In the genomic region with DNA sequence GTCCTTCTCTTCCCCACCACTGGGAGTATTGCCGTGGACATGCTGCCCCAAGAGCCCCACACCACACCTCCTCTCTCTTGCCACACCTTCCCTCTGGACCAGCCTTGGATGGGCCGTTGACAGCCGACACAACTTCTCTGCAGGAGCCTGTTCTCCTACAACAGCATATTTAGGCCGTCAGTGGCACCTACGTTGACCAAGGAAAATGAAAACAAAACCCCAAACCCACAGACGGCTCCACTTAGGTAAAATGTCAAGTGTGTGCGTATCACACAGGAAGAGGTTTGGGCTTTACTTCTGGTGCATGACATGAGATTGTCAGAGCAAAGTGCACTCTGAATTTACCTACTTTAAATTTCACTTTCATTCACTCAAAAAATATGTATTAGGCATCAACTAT, we compare ENCODE assay signal across 19 cellular contexts.
DNase-seq lines count a peak whose midpoint lies in the region; ATAC-seq and TF ChIP-seq lines count a peak whose summit lies in the region.
"Had no signal": no experiment of that assay in that cellular context is flagged by ENCODE, and none has a peak within 500 bp of the region (broad histone marks: within the 10 kb centered on the region; RNA-seq: fewer than 3 reads in every experiment).

No MANE protein-coding gene starts in this region.

- ATAC-seq in activated naive CD8-positive, alpha-beta T cell treated with anti-CD3 and anti-CD28 coated beads, Interleukin-2, amount 10 ng/mL, durations not matched to agents 7 days and 5 days (ENCODE audit: low read depth) = peak; percentile 97
- no peak for ATAC-seq in GM19328 (IDR thresholded peaks at IDR 0.05; ENCODE audit: unreplicated experiment)
- ATAC-seq in esophagus mucosa = no peak

- no peak overlapping the region for H3T11ph ChIP-seq in H9 (ENCODE audit: low read length)

- H3K27me3 Mint-ChIP-seq in activated CD4-positive, alpha-beta T cell treated with anti-CD3 and anti-CD28 coated beads, Interleukin-2, amount 10 ng/mL, durations not matched to agents 24 days and 14 days = no peaks in the 10 kb centered on the region
- H3K27me3 Mint-ChIP-seq in H9 (ENCODE audit: low read depth) (no peaks in the 10 kb centered on the region), CD14-positive monocyte (ENCODE audit: low read depth in 3 of 3) (peaks cover 0 to 9% (median 4%) of the 10 kb centered on the region in 3 donors)
- peaks cover 3% of the 10 kb centered on the region for H3K27me3 Mint-ChIP-seq in activated naive CD8-positive, alpha-beta T cell treated with anti-CD3 and anti-CD28 coated beads, Interleukin-2, amount 10 ng/mL, durations not matched to agents 7 days and 5 days

- H3K79me2 ChIP-seq in H9 (ENCODE audit: insufficient read depth, low read length) (no peaks in the 10 kb centered on the region), trophoblast cell (ENCODE audit: control insufficient read depth, insufficient read depth, low read length, poor library complexity) (no peaks in the 10 kb centered on the region)

- peaks cover 20 to 34% of the 10 kb centered on the region in 2 experiments for H3K36me3 ChIP-seq in trophoblast cell (ENCODE audit: control insufficient read depth in 1 of 2, insufficient read depth in 2 of 2, low read length in 2 of 2)
- H3K36me3 ChIP-seq: neural progenitor cell had no signal

- peaks cover 9% of the 10 kb centered on the region for H3K4me1 Mint-ChIP-seq in activated CD4-positive, alpha-beta T cell treated with anti-CD3 and anti-CD28 coated beads, Interleukin-2, amount 10 ng/mL, durations not matched to agents 24 days and 14 days
- H3K4me1 Mint-ChIP-seq in H9 (no peaks in the 10 kb centered on the region), CD14-positive monocyte (peaks cover 2% of the 10 kb centered on the region)
- peaks cover 27% of the 10 kb centered on the region for H3K4me1 Mint-ChIP-seq in activated naive CD8-positive, alpha-beta T cell treated with anti-CD3 and anti-CD28 coated beads, Interleukin-2, amount 10 ng/mL, durations not matched to agents 7 days and 5 days
- H3K4me1 Mint-ChIP-seq: B cell, neural progenitor cell had no signal

- no peaks in the 10 kb centered on the region for H3K9me3 ChIP-seq in H9 (ENCODE audit: control insufficient read depth, low read depth, low read length)
- H3K9me3 ChIP-seq in trophoblast cell (ENCODE audit: insufficient read depth, low read depth, low read length) = peaks cover 6% of the 10 kb centered on the region
- H3K9me3 ChIP-seq: heart left ventricle had no signal

- H4K5ac ChIP-seq in H9 (ENCODE audit: insufficient read length, low read depth, low read length) = no peak overlapping the region

- H3K4me3 Mint-ChIP-seq in activated CD4-positive, alpha-beta T cell treated with anti-CD3 and anti-CD28 coated beads, Interleukin-2, amount 10 ng/mL, durations not matched to agents 24 days and 14 days = peak overlapping the region; percentile 35
- no peak overlapping the region; a peak in 1 of 5 replicates for H3K4me3 Mint-ChIP-seq in H9
- H3K4me3 Mint-ChIP-seq in activated naive CD8-positive, alpha-beta T cell treated with anti-CD3 and anti-CD28 coated beads, Interleukin-2, amount 10 ng/mL, durations not matched to agents 7 days and 5 days = peak overlapping the region; percentile 66
- H3K4me3 Mint-ChIP-seq in CD14-positive monocyte = no peak overlapping the region
- H3K4me3 Mint-ChIP-seq: B cell, neural progenitor cell had no signal

- peaks cover 4% of the 10 kb centered on the region for H3K36me3 Mint-ChIP-seq in activated CD4-positive, alpha-beta T cell treated with anti-CD3 and anti-CD28 coated beads, Interleukin-2, amount 10 ng/mL, durations not matched to agents 24 days and 14 days (ENCODE audit: low read depth)
- H3K36me3 Mint-ChIP-seq in H9 (ENCODE audit: insufficient read depth in 1 of 3, low read depth in 3 of 3) (peaks cover 5 to 20% (median 19%) of the 10 kb centered on the region in 3 experiments), CD14-positive monocyte (no peaks in the 10 kb centered on the region)
- H3K36me3 Mint-ChIP-seq in activated naive CD8-positive, alpha-beta T cell treated with anti-CD3 and anti-CD28 coated beads, Interleukin-2, amount 10 ng/mL, durations not matched to agents 7 days and 5 days = peaks cover 6% of the 10 kb centered on the region

- no peak for TF ChIP-seq CTCF in H9 (conservative IDR thresholded peaks at IDR 0.05)
- TF ChIP-seq CTCF in CD14-positive monocyte (IDR thresholded peaks at IDR 0.05) = no peak

- no peak overlapping the region for H3K56ac ChIP-seq in H9 (ENCODE audit: insufficient read length, low read depth, low read length)

- H3K4ac ChIP-seq in H9 (ENCODE audit: low read depth, low read length) (no peak overlapping the region), trophoblast cell (ENCODE audit: low read depth, low read length) (no peak overlapping the region)

- H3K23me2 ChIP-seq in H9 (ENCODE audit: insufficient read length, low read depth, low read length, poor library complexity, severe bottlenecking) = no peaks in the 10 kb centered on the region

- no peak overlapping the region for H3K14ac ChIP-seq in H9 (ENCODE audit: insufficient read depth, low read length)
- H3K14ac ChIP-seq in trophoblast cell (ENCODE audit: low read length) = no peak overlapping the region

- H2BK5ac ChIP-seq in H9 (ENCODE audit: insufficient read length, low read length) (no peak overlapping the region), trophoblast cell (ENCODE audit: low read depth, low read length, poor library complexity) (no peak overlapping the region)

- no peak overlapping the region for H2AFZ ChIP-seq in H9 (ENCODE audit: low read length)
- no peak overlapping the region for H2AFZ ChIP-seq in trophoblast cell (ENCODE audit: insufficient read depth, low read length, poor library complexity)
- H2AFZ ChIP-seq: neural progenitor cell had no signal

- no CpG with 5 or more reads among the region's 7 CpGs for WGBS in H9 (ENCODE audit: extremely low coverage, insufficient read length, low lambda C conversion rate)
- no CpG with 5 or more reads among the region's 7 CpGs for WGBS in trophoblast cell (ENCODE audit: extremely low coverage, insufficient coverage, insufficient read length)

- H2BK12ac ChIP-seq in H9 (ENCODE audit: insufficient read length, low read depth, low read length) = no peak overlapping the region
- H2BK12ac ChIP-seq in trophoblast cell (ENCODE audit: low read length) = no peak overlapping the region

- H3K27ac ChIP-seq in H9 (ENCODE audit: insufficient read length, low read depth, low read length) = no peak overlapping the region
- no peak overlapping the region for H3K27ac ChIP-seq in trophoblast cell (ENCODE audit: low read depth, low read length)
- H3K27ac ChIP-seq: coronary artery, heart left ventricle, neural progenitor cell had no signal

- no peak overlapping the region for H4K12ac ChIP-seq in trophoblast cell (ENCODE audit: low read depth, low read length)

- H3K9me3 Mint-ChIP-seq in activated CD4-positive, alpha-beta T cell treated with anti-CD3 and anti-CD28 coated beads, Interleukin-2, amount 10 ng/mL, durations not matched to agents 24 days and 14 days = no peaks in the 10 kb centered on the region
- no peaks in the 10 kb centered on the region for H3K9me3 Mint-ChIP-seq in H9
- peaks cover 6% of the 10 kb centered on the region for H3K9me3 Mint-ChIP-seq in activated naive CD8-positive, alpha-beta T cell treated with anti-CD3 and anti-CD28 coated beads, Interleukin-2, amount 10 ng/mL, durations not matched to agents 7 days and 5 days
- H3K9me3 Mint-ChIP-seq in CD14-positive monocyte = peaks cover 0 to 6% (median 2%) of the 10 kb centered on the region in 7 donors
- H3K9me3 Mint-ChIP-seq: neural progenitor cell had no signal

- peak overlapping the region; percentile 39 for H3K27ac Mint-ChIP-seq in activated CD4-positive, alpha-beta T cell treated with anti-CD3 and anti-CD28 coated beads, Interleukin-2, amount 10 ng/mL, durations not matched to agents 24 days and 14 days
- H3K27ac Mint-ChIP-seq in H9 (peak overlapping the region; percentile 11 to 25 (median 14); a peak in 4 of 7 replicates), CD14-positive monocyte (no peak overlapping the region)
- H3K27ac Mint-ChIP-seq in activated naive CD8-positive, alpha-beta T cell treated with anti-CD3 and anti-CD28 coated beads, Interleukin-2, amount 10 ng/mL, durations not matched to agents 7 days and 5 days = peak overlapping the region; percentile 87
- H3K27ac Mint-ChIP-seq: B cell, neural progenitor cell had no signal

- DNase-seq in activated CD4-positive, alpha-beta T cell treated with anti-CD3 and anti-CD28 coated beads, Interleukin-2, amount 10 ng/mL, durations not matched to agents 24 days and 14 days = peak; percentile 68
- no peak for DNase-seq in activated CD4-positive, alpha-beta T cell treated with anti-CD3 and anti-CD28 coated beads, Interleukin-2, amount 50 U/mL, for 48 hours
- no peak for DNase-seq in H9
- peak; percentile 48 for DNase-seq in activated naive CD8-positive, alpha-beta T cell treated with anti-CD3 and anti-CD28 coated beads, Interleukin-2, amount 10 ng/mL, durations not matched to agents 7 days and 5 days
- no peak for DNase-seq in trophoblast cell
- no peak for DNase-seq in CD14-positive monocyte (ENCODE audit: low spot score)
- DNase-seq: 8988T; activated CD4-positive, CD25-positive, alpha-beta regulatory T cell; heart left ventricle; midbrain; NCI-H1105; stimulated activated CD4-positive, alpha-beta T cell treated with anti-CD3 and anti-CD28 coated beads, Interleukin-4, amount 100 ng/mL, for 1 hour; T-helper 9 cell had no signal

- H3K18ac ChIP-seq in H9 (ENCODE audit: insufficient read length, low read depth, low read length) (no peak overlapping the region), trophoblast cell (ENCODE audit: low read length) (no peak overlapping the region)

- no peaks in the 10 kb centered on the region for H3K79me1 ChIP-seq in H9 (ENCODE audit: insufficient read depth, low read depth, low read length, poor library complexity, severe bottlenecking)
- H3K79me1 ChIP-seq in trophoblast cell (ENCODE audit: low read length) = no peaks in the 10 kb centered on the region

- no peak overlapping the region for H4K8ac ChIP-seq in H9 (replicated peaks; ENCODE audit: insufficient read length, low read depth, low read length)
- peak overlapping the region; percentile 9 for H4K8ac ChIP-seq in trophoblast cell (ENCODE audit: low read depth, low read length)

- no peak overlapping the region for H2BK15ac ChIP-seq in H9 (ENCODE audit: low read depth, low read length)

- H2BK20ac ChIP-seq in H9 (ENCODE audit: low read depth, low read length, poor library complexity, severe bottlenecking) = no peak overlapping the region

- POLR2A ChIA-PET in activated naive CD8-positive, alpha-beta T cell treated with anti-CD3 and anti-CD28 coated beads, Interleukin-2, amount 10 ng/mL, durations not matched to agents 7 days and 5 days (lab: Charles Lee) = no interaction called here

- no peaks in the 10 kb centered on the region for H3K27me3 ChIP-seq in H9 (ENCODE audit: insufficient read depth, low read length)
- H3K27me3 ChIP-seq in trophoblast cell (ENCODE audit: insufficient read depth, low read length) = no peaks in the 10 kb centered on the region
- H3K27me3 ChIP-seq: heart left ventricle, neural progenitor cell had no signal

- H3K4me1 ChIP-seq in H9 (ENCODE audit: insufficient read depth, low read length) = no peaks in the 10 kb centered on the region
- peaks cover 0 to under 1% of the 10 kb centered on the region in 2 experiments for H3K4me1 ChIP-seq in trophoblast cell (ENCODE audit: control insufficient read depth in 1 of 2, insufficient read depth in 2 of 2, low read length in 2 of 2)
- H3K4me1 ChIP-seq: neural progenitor cell had no signal

- no peak overlapping the region for H2AK5ac ChIP-seq in H9 (ENCODE audit: insufficient read length, low read length)
- no peak overlapping the region for H2AK5ac ChIP-seq in trophoblast cell (ENCODE audit: low read length)

- no peak overlapping the region for H3K4me3 ChIP-seq in trophoblast cell (ENCODE audit: low read depth, low read length)
- H3K4me3 ChIP-seq: coronary artery, heart left ventricle, neural progenitor cell, smooth muscle cell had no signal

- H3K23ac ChIP-seq in H9 (ENCODE audit: insufficient read length, low read depth, low read length) = no peak overlapping the region
- H3K23ac ChIP-seq in trophoblast cell (ENCODE audit: low read length) = no peak overlapping the region

- no peaks in the 10 kb centered on the region for H4K20me1 ChIP-seq in H9 (ENCODE audit: control insufficient read depth, insufficient read depth, insufficient read length)

- H3K9ac ChIP-seq in H9 (ENCODE audit: extremely low read depth, insufficient read length, low read length) (no peak overlapping the region), trophoblast cell (ENCODE audit: low read length) (no peak overlapping the region)
- H3K9ac ChIP-seq: neural progenitor cell had no signal

- H4K91ac ChIP-seq in H9 (ENCODE audit: insufficient read length, low read depth, low read length) (no peak overlapping the region), trophoblast cell (ENCODE audit: low read depth, low read length) (peak overlapping the region; percentile 39)

- no peak overlapping the region for H2BK120ac ChIP-seq in H9 (ENCODE audit: low read depth, low read length, poor library complexity, severe bottlenecking)
- no peak overlapping the region for H2BK120ac ChIP-seq in trophoblast cell (ENCODE audit: insufficient read depth, low read length, poor library complexity)

- H3K4me2 ChIP-seq in H9 (ENCODE audit: insufficient read depth, insufficient read length, low read length) = no peak overlapping the region
- no peak overlapping the region for H3K4me2 ChIP-seq in trophoblast cell (ENCODE audit: low read length)
- H3K4me2 ChIP-seq: neural progenitor cell, smooth muscle cell had no signal

- intact Hi-C loops in activated CD4-positive, alpha-beta T cell treated with anti-CD3 and anti-CD28 coated beads, Interleukin-2, amount 10 ng/mL, durations not matched to agents 24 days and 14 days (cut with micrococcal nuclease) = no loop called here
- intact Hi-C loops in CD14-positive monocyte (cut with micrococcal nuclease) = no loop called here

Comparison
In these comparisons a context has a peak if more than half of its experiments do, and no peak if none do; other contexts are left out.
1. DNase-seq: peak in activated CD4-positive, alpha-beta T cell treated with anti-CD3 and anti-CD28 coated beads, Interleukin-2, amount 10 ng/mL, durations not matched to agents 24 days and 14 days (single experiment) and activated naive CD8-positive, alpha-beta T cell treated with anti-CD3 and anti-CD28 coated beads, Interleukin-2, amount 10 ng/mL, durations not matched to agents 7 days and 5 days (single experiment); none in activated CD4-positive, alpha-beta T cell treated with anti-CD3 and anti-CD28 coated beads, Interleukin-2, amount 50 U/mL, for 48 hours (0 of 2), H9 (single experiment), trophoblast cell (0 of 2) and CD14-positive monocyte (single experiment).
2. H3K27ac Mint-ChIP-seq: peak in activated CD4-positive, alpha-beta T cell treated with anti-CD3 and anti-CD28 coated beads, Interleukin-2, amount 10 ng/mL, durations not matched to agents 24 days and 14 days (single experiment), H9 (3 of 3) and activated naive CD8-positive, alpha-beta T cell treated with anti-CD3 and anti-CD28 coated beads, Interleukin-2, amount 10 ng/mL, durations not matched to agents 7 days and 5 days (single experiment); none in CD14-positive monocyte (0 of 7).
3. H3K4me3 Mint-ChIP-seq: peak in activated CD4-positive, alpha-beta T cell treated with anti-CD3 and anti-CD28 coated beads, Interleukin-2, amount 10 ng/mL, durations not matched to agents 24 days and 14 days (single experiment) and activated naive CD8-positive, alpha-beta T cell treated with anti-CD3 and anti-CD28 coated beads, Interleukin-2, amount 10 ng/mL, durations not matched to agents 7 days and 5 days (single experiment); none in H9 (0 of 2) and CD14-positive monocyte (0 of 2).